8 cellular contexts compared by ENCODE assay signal in the genomic region with DNA sequence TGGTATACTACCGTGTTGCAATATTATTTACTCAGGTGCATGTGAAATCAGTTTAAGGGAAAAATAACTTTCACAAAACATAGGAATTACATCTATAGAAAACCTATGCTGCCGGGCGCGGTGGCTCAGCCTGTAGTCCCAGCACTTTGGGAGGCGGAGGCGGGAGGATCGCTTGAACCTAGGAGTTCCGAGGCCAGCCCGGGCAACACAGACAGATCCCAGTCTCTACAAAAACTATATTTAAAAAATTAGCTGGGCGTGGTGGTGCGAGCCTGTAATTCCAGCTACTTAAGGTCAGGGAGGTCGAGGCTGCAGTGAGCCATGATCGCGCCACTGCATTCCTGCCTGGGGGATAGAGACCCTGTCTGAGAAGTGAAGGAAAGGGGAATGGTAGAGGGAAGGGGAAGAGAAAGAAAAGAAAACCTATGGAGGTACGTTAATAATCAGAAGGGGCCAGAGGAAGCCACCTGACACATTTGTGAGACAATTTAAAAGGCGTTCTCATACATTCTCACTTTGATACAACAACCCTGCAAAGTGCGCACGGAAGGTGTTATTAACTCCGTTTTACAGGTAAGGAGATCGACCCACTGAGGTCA. TPM values are rescaled to one million over a fixed set of nuclear protein-coding genes. Genes with fewer than 3 reads are reported as not detected.
DNase-seq lines count a peak whose midpoint lies in the region; ATAC-seq and TF ChIP-seq lines count a peak whose summit lies in the region.

No MANE protein-coding gene starts in this region.

- H3K27ac ChIP-seq in DND-41 (ENCODE audit: low read length) (peak overlapping the region; percentile 57), Panc1 (ENCODE audit: low read length) (peak overlapping the region; percentile 86), osteoblast (ENCODE audit: low read depth, low read length) (peak overlapping the region; percentile 26)

- peak overlapping the region; percentile 62 for H3K9ac ChIP-seq in DND-41 (ENCODE audit: low read depth, low read length)

- CTCF ChIA-PET in Panc1 (lab: Charles Lee) = no interaction called here

- in situ Hi-C loops in Panc1 (cut with HindIII; ENCODE audit: low pct_unique_long_range_greater_than_20kb, low sequenced_read_pairs) = no loop called here

- no TSS peak for BruUV-seq in Panc1 (replicated peaks; lab: Mats Ljungman, UMichigan)

- H3K4me2 ChIP-seq in DND-41 (ENCODE audit: insufficient read depth, low read length) = peak overlapping the region; percentile 82
- peak overlapping the region; percentile 95 for H3K4me2 ChIP-seq in osteoblast (ENCODE audit: insufficient read depth, low read length)

- H3K27me3 ChIP-seq in DND-41 (ENCODE audit: insufficient read depth, low read length, poor library complexity) = no peaks in the 10 kb centered on the region
- no peaks in the 10 kb centered on the region for H3K27me3 ChIP-seq in Panc1 (ENCODE audit: control insufficient read depth, insufficient read depth, low read length)
- H3K27me3 ChIP-seq in osteoblast (ENCODE audit: insufficient read depth, low read length) = peaks cover 4% of the 10 kb centered on the region

- peak overlapping the region; percentile 70 for H2AFZ ChIP-seq in DND-41 (ENCODE audit: low read depth, low read length)
- peak overlapping the region; percentile 98 for H2AFZ ChIP-seq in osteoblast (ENCODE audit: low read length)

- H3K79me2 ChIP-seq in DND-41 (ENCODE audit: insufficient read depth, low read length) (no peaks in the 10 kb centered on the region), osteoblast (ENCODE audit: insufficient read depth, low read length) (peaks cover 19% of the 10 kb centered on the region)

- no peak for ATAC-seq in DND-41 (ENCODE audit: insufficient read depth, low read depth)
- peak; percentile 47 for ATAC-seq in Panc1
- peak; percentile 26 for ATAC-seq in esophagus mucosa
- no peak for ATAC-seq in GM21390 (IDR thresholded peaks at IDR 0.05; ENCODE audit: unreplicated experiment)

- no peak for DNase-seq in DND-41
- DNase-seq in Panc1 (ENCODE audit: low read depth, low spot score) = no peak
- no peak for DNase-seq in osteoblast (ENCODE audit: insufficient read length, low spot score, missing footprints)
- no peak for DNase-seq in NCI-H2081 treated with DMSO at 0.1 percent for 48 hours (lab: John Stamatoyannopoulos, UW)
- no peak for DNase-seq in amniotic stem cell (lab: John Stamatoyannopoulos, UW)
- no peak for DNase-seq in foreskin melanocyte

- H4K20me1 ChIP-seq in DND-41 (ENCODE audit: insufficient read depth, low read length) = no peaks in the 10 kb centered on the region
- H4K20me1 ChIP-seq in osteoblast (ENCODE audit: insufficient read depth, low read length) = no peaks in the 10 kb centered on the region

- H3K9me3 ChIP-seq in DND-41 (ENCODE audit: insufficient read depth, low read length, severe bottlenecking) (no peaks in the 10 kb centered on the region), Panc1 (ENCODE audit: control insufficient read depth, insufficient read depth, low read depth, low read length) (no peaks in the 10 kb centered on the region), osteoblast (ENCODE audit: low read depth, low read length) (no peaks in the 10 kb centered on the region)

- peak overlapping the region; percentile 13 to 59; a peak in 3 of 4 replicates for H3K4me3 ChIP-seq in DND-41 (ENCODE audit: low read depth in 1 of 2, low read length in 2 of 2)
- H3K4me3 ChIP-seq in Panc1 (ENCODE audit: low read depth in 2 of 2, low read length in 2 of 2) = peak overlapping the region; percentile 70 to 83
- H3K4me3 ChIP-seq in osteoblast (ENCODE audit: insufficient read depth, low read length) = peak overlapping the region; percentile 93

- no peak for TF ChIP-seq CTCF in DND-41 (IDR thresholded peaks at IDR 0.05; ENCODE audit: borderline replicate concordance, extremely low read depth, low read length, poor library complexity, severe bottlenecking)
- no peak for TF ChIP-seq CTCF in Panc1 (IDR thresholded peaks at IDR 0.05)
- TF ChIP-seq CTCF in osteoblast (IDR thresholded peaks at IDR 0.05; ENCODE audit: extremely low read depth, low read depth, low read length) = no peak

- H3K36me3 ChIP-seq in DND-41 (ENCODE audit: insufficient read depth, low read length) = peaks cover 11% of the 10 kb centered on the region
- peaks cover 4% of the 10 kb centered on the region; the same call in 1 of the 2 replicates for H3K36me3 ChIP-seq in Panc1 (ENCODE audit: control insufficient read depth, insufficient read depth, low read length)
- no peaks in the 10 kb centered on the region for H3K36me3 ChIP-seq in osteoblast (ENCODE audit: insufficient read depth, low read length)

- peaks cover 28% of the 10 kb centered on the region for H3K4me1 ChIP-seq in DND-41 (ENCODE audit: insufficient read depth, low read length)
- peaks cover 11% of the 10 kb centered on the region for H3K4me1 ChIP-seq in Panc1 (ENCODE audit: control insufficient read depth, insufficient read depth, low read length)
- peaks cover 11% of the 10 kb centered on the region for H3K4me1 ChIP-seq in osteoblast (ENCODE audit: insufficient read depth, low read length)

- intact Hi-C loops in Panc1 (cut with micrococcal nuclease; ENCODE audit: unreplicated experiment) = no loop called here

- POLR2A ChIA-PET in Panc1 (lab: Charles Lee) = no interaction called here

RNA-seq across cellular contexts. Expression of a gene that starts 0.5 kb away (rescaled TPM):
- 20.4 TPM for total RNA-seq in Panc1 (2021; ENCODE audit: unreplicated experiment)
- polyA plus RNA-seq in Panc1 (2012; ENCODE audit: insufficient read length) = 11.4 TPM
- 11.8 TPM for total RNA-seq in esophagus mucosa
- 17.7 and 25.6 TPM in 2 replicates for total RNA-seq in osteoblast

RNA-seq across cellular contexts. Expression of a gene that starts 27.1 kb away (rescaled TPM):
- total RNA-seq in Panc1 (2021; ENCODE audit: unreplicated experiment) (23.2 TPM), esophagus mucosa (9.1 TPM), osteoblast (33.0 and 35.5 TPM in 2 replicates)
- 11.3 TPM for polyA plus RNA-seq in Panc1 (2012; ENCODE audit: insufficient read length)

RNA-seq across cellular contexts. Expression of a gene that starts 52.3 kb away (rescaled TPM):
- 62.5 TPM for total RNA-seq in Panc1 (2021; ENCODE audit: unreplicated experiment)
- polyA plus RNA-seq in Panc1 (2012; ENCODE audit: insufficient read length) = 75.8 TPM
- 53.1 TPM for total RNA-seq in esophagus mucosa
- 61.0 and 66.6 TPM in 2 replicates for total RNA-seq in osteoblast

Comparison
In these comparisons a context has a peak if more than half of its experiments do, and no peak if none do; other contexts are left out.
1. ATAC-seq: peak in Panc1 (single experiment) and esophagus mucosa (single experiment); none in DND-41 (single experiment) and GM21390 (single experiment).
2. H3K27ac ChIP-seq: peak in every context shown above with its lines; median percentile 86 in Panc1; 57 in DND-41; 26 in osteoblast.
3. H3K4me3 ChIP-seq: peak in every context shown above with its lines; median percentile 93 in osteoblast; 76 in Panc1; 36 in DND-41.